ENCODE assay signal across 1 cellular context in the genomic region with DNA sequence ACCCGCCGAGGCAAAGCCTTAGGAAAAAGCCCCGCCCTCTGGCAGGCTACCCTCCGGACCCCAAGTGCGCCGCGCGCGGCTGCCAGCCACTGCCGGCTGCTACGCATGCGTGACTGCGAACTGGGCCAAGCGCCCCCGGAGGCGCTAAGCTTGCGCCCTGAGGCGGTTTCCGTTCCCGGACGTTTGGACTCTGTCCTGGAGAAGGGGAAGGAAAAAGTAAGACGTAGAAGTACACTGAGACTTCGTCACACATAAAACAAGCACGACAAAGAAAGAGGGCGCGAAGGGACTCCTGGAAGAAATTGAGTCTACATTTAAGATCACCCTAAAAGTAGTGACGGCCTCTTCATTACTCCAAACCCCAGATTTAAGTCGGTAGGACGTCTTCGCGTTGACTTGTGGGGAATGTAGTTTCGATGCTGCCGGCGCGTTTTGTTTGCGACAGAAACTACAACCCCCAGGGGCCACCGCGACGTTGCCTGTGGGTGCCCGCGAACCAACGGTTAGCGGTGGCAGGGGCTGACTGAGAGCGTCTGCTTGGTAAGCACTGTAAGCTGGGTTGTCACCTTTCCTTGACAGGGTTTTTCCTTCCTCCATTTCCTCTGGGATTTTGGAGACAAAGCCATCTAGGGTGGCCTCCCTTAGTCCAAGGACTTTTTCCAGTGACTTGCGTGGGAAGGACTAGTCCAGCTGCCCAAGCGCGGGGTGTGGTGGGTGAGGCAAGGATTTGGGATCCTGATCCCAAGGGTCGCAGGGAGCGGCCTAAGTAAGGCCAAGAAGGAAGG.
A peak's percentile ranks its signal among the peaks of the same experiment; 100 is the strongest.
TF ChIP-seq lines count a peak whose summit lies in the region.

A gene (plus strand): TSS at position 472 of the 785 bp plus-strand sequence. CDS start 49,715 bp downstream, outside the sequence.

TF ChIP-seq in HepG2, 621 proteins besides CTCF, POLR2A, EP300 and RAD21 (continued from another document and continues in another):
- TF ChIP-seq RNF2 (conservative IDR thresholded peaks at IDR 0.05; ENCODE audit: low read depth) (peak; percentile 44; the same call in 1 of the 2 replicates), NFE2L2 (IDR thresholded peaks at IDR 0.05; ENCODE audit: low read length) (no peak), MIXL1 (CRISPR knock-in tag; IDR thresholded peaks at IDR 0.05) (peak; percentile 32; the same call in 1 of the 2 replicates), DNMT3B (CRISPR knock-in tag; conservative IDR thresholded peaks at IDR 0.05) (no peak), SP2 (CRISPR knock-in tag; IDR thresholded peaks at IDR 0.05) (no peak), SETDB1 (CRISPR knock-in tag; IDR thresholded peaks at IDR 0.05; ENCODE audit: borderline replicate concordance) (no peak), MXD4 (CRISPR knock-in tag; IDR thresholded peaks at IDR 0.05) (no peak; the same call in none of the 2 replicates), ZFP82 (CRISPR knock-in tag; IDR thresholded peaks at IDR 0.05; ENCODE audit: borderline replicate concordance) (no peak), RARA (CRISPR knock-in tag; IDR thresholded peaks at IDR 0.05) (no peak), SRSF4 (IDR thresholded peaks at IDR 0.05; ENCODE audit: low read depth, low read length, poor library complexity, severe bottlenecking) (no peak), BRD4 (CRISPR knock-in tag; IDR thresholded peaks at IDR 0.05) (0 out of 2 replicates have a peak, but pooled peaks have one; percentile 35), GABPA (IDR thresholded peaks at IDR 0.05; ENCODE audit: low read depth, low read length) (0 out of 2 replicates have a peak, but pooled peaks have one; percentile 22), GABPA (CRISPR knock-in tag; IDR thresholded peaks at IDR 0.05; ENCODE audit: low read depth) (peak; percentile 87), ZZZ3 (CRISPR knock-in tag; IDR thresholded peaks at IDR 0.05; ENCODE audit: borderline replicate concordance) (peak; percentile 70; the same call in 1 of the 2 replicates), ATAD3A (CRISPR knock-in tag; IDR thresholded peaks at IDR 0.05) (no peak), POLR2AphosphoS2 (IDR thresholded peaks at IDR 0.05; ENCODE audit: low read depth, low read length) (no peak), KMT2A (CRISPR knock-in tag; IDR thresholded peaks at IDR 0.05) (peak; percentile 70), HNF4A (CRISPR knock-in tag; IDR thresholded peaks at IDR 0.05) (no peak), KLF15 (CRISPR knock-in tag; IDR thresholded peaks at IDR 0.05; ENCODE audit: borderline replicate concordance) (no peak), KDM6A (CRISPR knock-in tag; IDR thresholded peaks at IDR 0.05; ENCODE audit: low read depth) (no peak), SMARCC2 (IDR thresholded peaks at IDR 0.05) (no peak), SP140L (CRISPR knock-in tag; IDR thresholded peaks at IDR 0.05; ENCODE audit: borderline replicate concordance) (peak; percentile 19; the same call in 1 of the 2 replicates), NFYC (CRISPR knock-in tag; IDR thresholded peaks at IDR 0.05) (no peak; the same call in 1 of the 2 replicates), ZNF720 (CRISPR knock-in tag; IDR thresholded peaks at IDR 0.05) (no peak)
- TF ChIP-seq, protein P1, sequence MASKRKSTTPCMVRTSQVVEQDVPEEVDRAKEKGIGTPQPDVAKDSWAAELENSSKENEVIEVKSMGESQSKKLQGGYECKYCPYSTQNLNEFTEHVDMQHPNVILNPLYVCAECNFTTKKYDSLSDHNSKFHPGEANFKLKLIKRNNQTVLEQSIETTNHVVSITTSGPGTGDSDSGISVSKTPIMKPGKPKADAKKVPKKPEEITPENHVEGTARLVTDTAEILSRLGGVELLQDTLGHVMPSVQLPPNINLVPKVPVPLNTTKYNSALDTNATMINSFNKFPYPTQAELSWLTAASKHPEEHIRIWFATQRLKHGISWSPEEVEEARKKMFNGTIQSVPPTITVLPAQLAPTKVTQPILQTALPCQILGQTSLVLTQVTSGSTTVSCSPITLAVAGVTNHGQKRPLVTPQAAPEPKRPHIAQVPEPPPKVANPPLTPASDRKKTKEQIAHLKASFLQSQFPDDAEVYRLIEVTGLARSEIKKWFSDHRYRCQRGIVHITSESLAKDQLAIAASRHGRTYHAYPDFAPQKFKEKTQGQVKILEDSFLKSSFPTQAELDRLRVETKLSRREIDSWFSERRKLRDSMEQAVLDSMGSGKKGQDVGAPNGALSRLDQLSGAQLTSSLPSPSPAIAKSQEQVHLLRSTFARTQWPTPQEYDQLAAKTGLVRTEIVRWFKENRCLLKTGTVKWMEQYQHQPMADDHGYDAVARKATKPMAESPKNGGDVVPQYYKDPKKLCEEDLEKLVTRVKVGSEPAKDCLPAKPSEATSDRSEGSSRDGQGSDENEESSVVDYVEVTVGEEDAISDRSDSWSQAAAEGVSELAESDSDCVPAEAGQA (IDR thresholded peaks at IDR 0.05; ENCODE audit: low read depth) = peak; percentile 70; the same call in 1 of the 2 replicates
- TF ChIP-seq, protein P1 (CRISPR knock-in tag; IDR thresholded peaks at IDR 0.05; ENCODE audit: borderline replicate concordance) = no peak
- TF ChIP-seq, protein P2, sequence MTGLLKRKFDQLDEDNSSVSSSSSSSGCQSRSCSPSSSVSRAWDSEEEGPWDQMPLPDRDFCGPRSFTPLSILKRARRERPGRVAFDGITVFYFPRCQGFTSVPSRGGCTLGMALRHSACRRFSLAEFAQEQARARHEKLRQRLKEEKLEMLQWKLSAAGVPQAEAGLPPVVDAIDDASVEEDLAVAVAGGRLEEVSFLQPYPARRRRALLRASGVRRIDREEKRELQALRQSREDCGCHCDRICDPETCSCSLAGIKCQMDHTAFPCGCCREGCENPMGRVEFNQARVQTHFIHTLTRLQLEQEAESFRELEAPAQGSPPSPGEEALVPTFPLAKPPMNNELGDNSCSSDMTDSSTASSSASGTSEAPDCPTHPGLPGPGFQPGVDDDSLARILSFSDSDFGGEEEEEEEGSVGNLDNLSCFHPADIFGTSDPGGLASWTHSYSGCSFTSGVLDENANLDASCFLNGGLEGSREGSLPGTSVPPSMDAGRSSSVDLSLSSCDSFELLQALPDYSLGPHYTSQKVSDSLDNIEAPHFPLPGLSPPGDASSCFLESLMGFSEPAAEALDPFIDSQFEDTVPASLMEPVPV (CRISPR knock-in tag; IDR thresholded peaks at IDR 0.05) = no peak
- TF ChIP-seq, protein P3, sequence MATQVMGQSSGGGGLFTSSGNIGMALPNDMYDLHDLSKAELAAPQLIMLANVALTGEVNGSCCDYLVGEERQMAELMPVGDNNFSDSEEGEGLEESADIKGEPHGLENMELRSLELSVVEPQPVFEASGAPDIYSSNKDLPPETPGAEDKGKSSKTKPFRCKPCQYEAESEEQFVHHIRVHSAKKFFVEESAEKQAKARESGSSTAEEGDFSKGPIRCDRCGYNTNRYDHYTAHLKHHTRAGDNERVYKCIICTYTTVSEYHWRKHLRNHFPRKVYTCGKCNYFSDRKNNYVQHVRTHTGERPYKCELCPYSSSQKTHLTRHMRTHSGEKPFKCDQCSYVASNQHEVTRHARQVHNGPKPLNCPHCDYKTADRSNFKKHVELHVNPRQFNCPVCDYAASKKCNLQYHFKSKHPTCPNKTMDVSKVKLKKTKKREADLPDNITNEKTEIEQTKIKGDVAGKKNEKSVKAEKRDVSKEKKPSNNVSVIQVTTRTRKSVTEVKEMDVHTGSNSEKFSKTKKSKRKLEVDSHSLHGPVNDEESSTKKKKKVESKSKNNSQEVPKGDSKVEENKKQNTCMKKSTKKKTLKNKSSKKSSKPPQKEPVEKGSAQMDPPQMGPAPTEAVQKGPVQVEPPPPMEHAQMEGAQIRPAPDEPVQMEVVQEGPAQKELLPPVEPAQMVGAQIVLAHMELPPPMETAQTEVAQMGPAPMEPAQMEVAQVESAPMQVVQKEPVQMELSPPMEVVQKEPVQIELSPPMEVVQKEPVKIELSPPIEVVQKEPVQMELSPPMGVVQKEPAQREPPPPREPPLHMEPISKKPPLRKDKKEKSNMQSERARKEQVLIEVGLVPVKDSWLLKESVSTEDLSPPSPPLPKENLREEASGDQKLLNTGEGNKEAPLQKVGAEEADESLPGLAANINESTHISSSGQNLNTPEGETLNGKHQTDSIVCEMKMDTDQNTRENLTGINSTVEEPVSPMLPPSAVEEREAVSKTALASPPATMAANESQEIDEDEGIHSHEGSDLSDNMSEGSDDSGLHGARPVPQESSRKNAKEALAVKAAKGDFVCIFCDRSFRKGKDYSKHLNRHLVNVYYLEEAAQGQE (IDR thresholded peaks at IDR 0.05; ENCODE audit: borderline replicate concordance in 1 of 2, low read depth in 1 of 2, low read length in 2 of 2) = peak in 1 of 2 experiments; percentile 11; a peak in 1 of 4 replicates
- TF ChIP-seq, protein P4, sequence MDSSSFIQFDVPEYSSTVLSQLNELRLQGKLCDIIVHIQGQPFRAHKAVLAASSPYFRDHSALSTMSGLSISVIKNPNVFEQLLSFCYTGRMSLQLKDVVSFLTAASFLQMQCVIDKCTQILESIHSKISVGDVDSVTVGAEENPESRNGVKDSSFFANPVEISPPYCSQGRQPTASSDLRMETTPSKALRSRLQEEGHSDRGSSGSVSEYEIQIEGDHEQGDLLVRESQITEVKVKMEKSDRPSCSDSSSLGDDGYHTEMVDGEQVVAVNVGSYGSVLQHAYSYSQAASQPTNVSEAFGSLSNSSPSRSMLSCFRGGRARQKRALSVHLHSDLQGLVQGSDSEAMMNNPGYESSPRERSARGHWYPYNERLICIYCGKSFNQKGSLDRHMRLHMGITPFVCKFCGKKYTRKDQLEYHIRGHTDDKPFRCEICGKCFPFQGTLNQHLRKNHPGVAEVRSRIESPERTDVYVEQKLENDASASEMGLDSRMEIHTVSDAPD (CRISPR knock-in tag; IDR thresholded peaks at IDR 0.05) = no peak
- TF ChIP-seq, protein P5, sequence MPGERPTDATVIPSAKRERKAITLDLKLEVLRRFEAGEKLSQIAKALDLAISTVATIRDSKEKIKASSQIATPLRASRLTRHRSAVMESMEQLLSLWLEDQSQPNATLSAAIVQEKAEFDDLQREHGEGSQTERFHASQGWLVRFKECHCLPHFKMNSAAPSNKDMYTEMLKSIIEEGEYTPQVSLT (CRISPR knock-in tag; IDR thresholded peaks at IDR 0.05; ENCODE audit: borderline replicate concordance, low read depth) = no peak
- TF ChIP-seq, protein P6, sequence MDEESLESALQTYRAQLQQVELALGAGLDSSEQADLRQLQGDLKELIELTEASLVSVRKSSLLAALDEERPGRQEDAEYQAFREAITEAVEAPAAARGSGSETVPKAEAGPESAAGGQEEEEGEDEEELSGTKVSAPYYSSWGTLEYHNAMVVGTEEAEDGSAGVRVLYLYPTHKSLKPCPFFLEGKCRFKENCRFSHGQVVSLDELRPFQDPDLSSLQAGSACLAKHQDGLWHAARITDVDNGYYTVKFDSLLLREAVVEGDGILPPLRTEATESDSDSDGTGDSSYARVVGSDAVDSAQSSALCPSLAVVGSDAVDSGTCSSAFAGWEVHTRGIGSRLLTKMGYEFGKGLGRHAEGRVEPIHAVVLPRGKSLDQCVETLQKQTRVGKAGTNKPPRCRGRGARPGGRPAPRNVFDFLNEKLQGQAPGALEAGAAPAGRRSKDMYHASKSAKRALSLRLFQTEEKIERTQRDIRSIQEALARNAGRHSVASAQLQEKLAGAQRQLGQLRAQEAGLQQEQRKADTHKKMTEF (CRISPR knock-in tag; IDR thresholded peaks at IDR 0.05) = no peak; the same call in 1 of the 2 replicates
- TF ChIP-seq, protein P7, sequence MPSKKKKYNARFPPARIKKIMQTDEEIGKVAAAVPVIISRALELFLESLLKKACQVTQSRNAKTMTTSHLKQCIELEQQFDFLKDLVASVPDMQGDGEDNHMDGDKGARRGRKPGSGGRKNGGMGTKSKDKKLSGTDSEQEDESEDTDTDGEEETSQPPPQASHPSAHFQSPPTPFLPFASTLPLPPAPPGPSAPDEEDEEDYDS (CRISPR knock-in tag; IDR thresholded peaks at IDR 0.05) = peak; percentile 29; the same call in 1 of the 2 replicates
- TF ChIP-seq, protein P8, sequence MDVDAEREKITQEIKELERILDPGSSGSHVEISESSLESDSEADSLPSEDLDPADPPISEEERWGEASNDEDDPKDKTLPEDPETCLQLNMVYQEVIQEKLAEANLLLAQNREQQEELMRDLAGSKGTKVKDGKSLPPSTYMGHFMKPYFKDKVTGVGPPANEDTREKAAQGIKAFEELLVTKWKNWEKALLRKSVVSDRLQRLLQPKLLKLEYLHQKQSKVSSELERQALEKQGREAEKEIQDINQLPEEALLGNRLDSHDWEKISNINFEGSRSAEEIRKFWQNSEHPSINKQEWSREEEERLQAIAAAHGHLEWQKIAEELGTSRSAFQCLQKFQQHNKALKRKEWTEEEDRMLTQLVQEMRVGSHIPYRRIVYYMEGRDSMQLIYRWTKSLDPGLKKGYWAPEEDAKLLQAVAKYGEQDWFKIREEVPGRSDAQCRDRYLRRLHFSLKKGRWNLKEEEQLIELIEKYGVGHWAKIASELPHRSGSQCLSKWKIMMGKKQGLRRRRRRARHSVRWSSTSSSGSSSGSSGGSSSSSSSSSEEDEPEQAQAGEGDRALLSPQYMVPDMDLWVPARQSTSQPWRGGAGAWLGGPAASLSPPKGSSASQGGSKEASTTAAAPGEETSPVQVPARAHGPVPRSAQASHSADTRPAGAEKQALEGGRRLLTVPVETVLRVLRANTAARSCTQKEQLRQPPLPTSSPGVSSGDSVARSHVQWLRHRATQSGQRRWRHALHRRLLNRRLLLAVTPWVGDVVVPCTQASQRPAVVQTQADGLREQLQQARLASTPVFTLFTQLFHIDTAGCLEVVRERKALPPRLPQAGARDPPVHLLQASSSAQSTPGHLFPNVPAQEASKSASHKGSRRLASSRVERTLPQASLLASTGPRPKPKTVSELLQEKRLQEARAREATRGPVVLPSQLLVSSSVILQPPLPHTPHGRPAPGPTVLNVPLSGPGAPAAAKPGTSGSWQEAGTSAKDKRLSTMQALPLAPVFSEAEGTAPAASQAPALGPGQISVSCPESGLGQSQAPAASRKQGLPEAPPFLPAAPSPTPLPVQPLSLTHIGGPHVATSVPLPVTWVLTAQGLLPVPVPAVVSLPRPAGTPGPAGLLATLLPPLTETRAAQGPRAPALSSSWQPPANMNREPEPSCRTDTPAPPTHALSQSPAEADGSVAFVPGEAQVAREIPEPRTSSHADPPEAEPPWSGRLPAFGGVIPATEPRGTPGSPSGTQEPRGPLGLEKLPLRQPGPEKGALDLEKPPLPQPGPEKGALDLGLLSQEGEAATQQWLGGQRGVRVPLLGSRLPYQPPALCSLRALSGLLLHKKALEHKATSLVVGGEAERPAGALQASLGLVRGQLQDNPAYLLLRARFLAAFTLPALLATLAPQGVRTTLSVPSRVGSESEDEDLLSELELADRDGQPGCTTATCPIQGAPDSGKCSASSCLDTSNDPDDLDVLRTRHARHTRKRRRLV (CRISPR knock-in tag; IDR thresholded peaks at IDR 0.05) = no peak
- TF ChIP-seq, protein P9, sequence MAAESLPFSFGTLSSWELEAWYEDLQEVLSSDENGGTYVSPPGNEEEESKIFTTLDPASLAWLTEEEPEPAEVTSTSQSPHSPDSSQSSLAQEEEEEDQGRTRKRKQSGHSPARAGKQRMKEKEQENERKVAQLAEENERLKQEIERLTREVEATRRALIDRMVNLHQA (CRISPR knock-in tag; IDR thresholded peaks at IDR 0.05) = no peak
